11 cellular contexts compared by ENCODE assay signal in the genomic region with DNA sequence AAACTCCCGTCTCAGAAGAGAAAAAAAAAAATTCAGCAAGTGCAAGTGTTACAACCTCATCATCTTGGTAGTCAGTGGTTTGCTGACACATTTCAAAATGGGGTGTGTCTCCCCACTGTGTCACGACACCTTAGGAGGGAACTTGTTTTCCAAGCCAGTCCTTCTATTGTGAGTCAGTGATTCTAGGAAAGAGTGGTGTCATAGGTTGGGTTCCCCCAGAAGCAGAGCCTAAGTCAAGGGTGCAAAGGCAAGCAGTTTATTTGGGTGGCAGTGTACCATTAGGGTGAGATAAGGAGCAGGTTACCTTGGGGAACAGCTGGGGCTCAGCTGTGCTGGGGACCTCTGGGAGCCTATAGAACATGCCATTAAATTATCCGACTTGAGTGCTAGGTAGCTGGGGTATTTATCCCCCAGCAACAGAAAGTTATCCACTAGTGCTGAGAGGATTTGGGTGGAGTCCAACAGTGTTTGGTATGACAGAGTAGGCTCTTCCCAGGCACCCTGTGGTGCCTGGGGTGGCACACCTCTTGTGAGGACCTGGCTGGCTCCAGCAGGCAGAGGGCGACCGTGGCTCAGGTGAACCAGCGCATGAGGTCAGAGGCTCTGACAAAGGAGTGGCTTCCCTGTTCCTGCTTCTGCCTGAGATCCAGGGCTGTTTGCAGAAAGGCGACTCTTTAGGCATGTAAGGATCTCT. TPM values are rescaled to one million over a fixed set of nuclear protein-coding genes. Genes with fewer than 3 reads are reported as not detected.
DNase-seq lines count a peak whose midpoint lies in the region; TF ChIP-seq lines count a peak whose summit lies in the region.
"Had no signal": no experiment of that assay in that cellular context is flagged by ENCODE, and none has a peak within 500 bp of the region (broad histone marks: within the 10 kb centered on the region; RNA-seq: fewer than 3 reads in every experiment).

No MANE protein-coding gene starts in this region.

- H3K4me1 Mint-ChIP-seq in endodermal cell = peaks cover 44% of the 10 kb centered on the region

- H3K27ac Mint-ChIP-seq in endodermal cell = peak overlapping the region; percentile 83

- WGBS in endodermal cell (ENCODE audit: insufficient coverage in 1 of 2, insufficient read length in 1 of 2), 2 experiments = 65 to 72% methylated on average over 6 to 7 of the region's 7 CpGs

- no peaks in the 10 kb centered on the region for H3K27me3 Mint-ChIP-seq in endodermal cell (ENCODE audit: insufficient read depth)

- H3K9me3 ChIP-seq in endodermal cell (ENCODE audit: control insufficient read depth, low read length) = no peaks in the 10 kb centered on the region
- H3K9me3 ChIP-seq: BLaER1 had no signal

- TF ChIP-seq CTCF in endodermal cell (conservative IDR thresholded peaks at IDR 0.05) = peak; percentile 67

- peaks cover 4% of the 10 kb centered on the region for H3K36me3 Mint-ChIP-seq in endodermal cell (ENCODE audit: low read depth)

- no peaks in the 10 kb centered on the region for H3K27me3 ChIP-seq in endodermal cell (ENCODE audit: control insufficient read depth, insufficient read depth, low read length, poor library complexity, severe bottlenecking)

- H3K4me1 ChIP-seq in endodermal cell (ENCODE audit: control insufficient read depth, insufficient read depth, low read length) = peaks cover 15% of the 10 kb centered on the region
- H3K4me1 ChIP-seq: BLaER1 had no signal

- H3K4me3 ChIP-seq in endodermal cell (ENCODE audit: low read length) = no peak overlapping the region
- H3K4me3 ChIP-seq: BLaER1, lung had no signal

- no peak overlapping the region for H3K9ac ChIP-seq in endodermal cell (ENCODE audit: extremely low read depth, low read length, poor library complexity, severe bottlenecking)
- H3K9ac ChIP-seq: BLaER1 had no signal

- DNase-seq in NCI-H345 (lab: John Stamatoyannopoulos, UW) (peak; percentile 65), NCI-H345 treated with DMSO at 0.1 percent for 48 hours (lab: John Stamatoyannopoulos, UW; ENCODE audit: unreplicated experiment) (no peak), NCI-H69 (lab: John Stamatoyannopoulos, UW) (peak; percentile 91), endodermal cell (peak; percentile 88), KG1 (lab: John Stamatoyannopoulos, UW) (no peak), GOT3 (lab: John Stamatoyannopoulos, UW) (no peak), cerebellar cortex (ENCODE audit: low spot score) (no peak)
- DNase-seq in stimulated activated CD4-positive, alpha-beta T cell treated with anti-CD3 and anti-CD28 coated beads, TNF-alpha, amount 100 ng/mL, for 48 hours (ENCODE audit: low read depth in 3 of 3) = peak; percentile 8 to 54 (median 31)

- H3K27ac ChIP-seq in endodermal cell (ENCODE audit: low read depth, low read length) = no peak overlapping the region
- H3K27ac ChIP-seq: BLaER1 had no signal

- no peak overlapping the region for H3K4me3 Mint-ChIP-seq in endodermal cell

- H3K36me3 ChIP-seq in endodermal cell (ENCODE audit: control insufficient read depth, insufficient read depth, low read length) = peaks cover 4% of the 10 kb centered on the region
- H3K36me3 ChIP-seq: BLaER1 had no signal

- no peaks in the 10 kb centered on the region for H3K9me3 Mint-ChIP-seq in endodermal cell

RNA-seq across cellular contexts. Expression of gene KIAA1671, which starts 41.7 kb away (rescaled TPM):
- total RNA-seq in endodermal cell = 10 to 100 TPM; 38.8 to 43.7 TPM
- 8.8 TPM for polyA plus RNA-seq in endodermal cell (2013, experiment 1 of 2)
- 9.4 TPM for polyA plus RNA-seq in endodermal cell (2013, experiment 2 of 2)

RNA-seq across cellular contexts. Expression of gene LHFPL7, which starts 47.7 kb away (rescaled TPM):
- total RNA-seq in endodermal cell = not detected
- polyA plus RNA-seq in endodermal cell (2013, experiment 1 of 2) = not detected
- not detected for polyA plus RNA-seq in endodermal cell (2013, experiment 2 of 2)
- total RNA-seq: activated CD8-positive, alpha-beta memory T cell treated with anti-CD3 and anti-CD28 coated beads for 36 hours; lung had no signal
- polyA plus RNA-seq: lung had no signal

Comparison
In these comparisons a context has a peak if more than half of its experiments do, and no peak if none do; other contexts are left out.
1. DNase-seq: peak in NCI-H345 (single experiment), NCI-H69 (single experiment), endodermal cell (single experiment) and stimulated activated CD4-positive, alpha-beta T cell treated with anti-CD3 and anti-CD28 coated beads, TNF-alpha, amount 100 ng/mL, for 48 hours (3 of 3); none in NCI-H345 treated with DMSO at 0.1 percent for 48 hours (single experiment), KG1 (single experiment), GOT3 (single experiment) and cerebellar cortex (single experiment).